ENCODE assay signal across 20 cellular contexts in the genomic region with DNA sequence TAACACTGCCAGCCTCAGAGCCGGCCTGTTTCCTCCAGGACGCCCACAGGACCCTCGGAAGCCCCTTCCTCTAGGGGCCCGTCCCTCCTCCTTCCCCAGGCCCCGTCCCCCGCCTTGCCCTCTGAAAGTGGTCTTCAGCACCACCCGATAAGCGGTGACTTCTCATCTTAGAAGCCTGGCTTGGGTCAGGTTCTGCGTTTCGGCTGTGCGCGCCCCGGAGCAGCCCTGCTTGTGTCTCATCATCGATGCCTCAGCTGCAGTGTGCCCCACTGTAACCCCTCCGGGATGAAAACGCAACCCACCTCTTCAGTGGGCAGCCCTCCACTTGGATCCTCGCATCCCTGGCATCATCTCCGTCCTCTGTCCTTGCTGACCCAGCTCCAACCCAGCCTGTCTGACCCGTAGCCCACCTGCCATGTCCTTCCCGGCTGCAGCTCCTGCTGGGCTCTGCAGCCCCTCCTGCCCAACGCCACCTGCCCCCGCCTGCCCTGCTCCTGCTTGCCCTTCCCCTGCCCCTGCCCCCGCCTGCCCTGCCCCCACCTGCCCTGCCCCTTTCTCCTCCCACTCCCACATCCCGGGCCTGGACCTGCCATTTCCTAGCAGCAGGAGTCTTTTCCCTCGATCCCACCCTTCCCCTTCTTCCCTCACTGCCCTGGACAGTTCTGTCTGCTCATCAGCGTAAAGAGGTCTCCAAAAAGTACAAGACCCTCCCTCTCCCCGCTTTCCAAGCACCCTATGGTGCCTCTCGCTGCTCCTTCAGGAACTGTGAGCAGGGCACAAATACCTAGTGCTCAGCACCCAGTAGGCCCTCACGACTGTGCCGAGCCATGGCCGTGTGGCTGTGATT.
DNase-seq lines count a peak whose midpoint lies in the region; ATAC-seq, FAIRE-seq and TF ChIP-seq lines count a peak whose summit lies in the region.
"Had no signal": no experiment of that assay in that cellular context is flagged by ENCODE, and none has a peak within 500 bp of the region (broad histone marks: within the 10 kb centered on the region; RNA-seq: fewer than 3 reads in every experiment).

No MANE protein-coding gene starts in this region.

- ATAC-seq in left cardiac atrium: no peak
- ATAC-seq in heart right ventricle: no peak
- no peak for ATAC-seq in RWPE2 (ENCODE audit: low read depth)
- no peak for ATAC-seq in stimulated activated naive B cell treated with anti-CD40 and anti-IgM and Interleukin-4, amounts not matched to agents 10 μg/mL and 1 μg/mL and 100 μg/mL, for 72 hours (replicated peaks)
- ATAC-seq in HG03175 (IDR thresholded peaks at IDR 0.05; ENCODE audit: unreplicated experiment): no peak
- ATAC-seq: naive thymus-derived CD8-positive, alpha-beta T cell had no signal

- no peak overlapping the region for H3K4me3 ChIP-seq in heart right ventricle
- H3K4me3 ChIP-seq in RWPE2 (ENCODE audit: severe bottlenecking): no peak overlapping the region
- no peak overlapping the region for H3K4me3 ChIP-seq in endodermal cell (ENCODE audit: low read length)
- H3K4me3 ChIP-seq: ascending aorta, lung, skin epidermis had no signal

- no peaks in the 10 kb centered on the region for H3K9me3 Mint-ChIP-seq in endodermal cell
- H3K9me3 Mint-ChIP-seq in stimulated activated naive B cell treated with anti-CD40 and anti-IgM and Interleukin-4, amounts not matched to agents 10 μg/mL and 1 μg/mL and 100 μg/mL, for 72 hours: peaks cover 0 to 1% of the 10 kb centered on the region in 2 donors
- H3K9me3 Mint-ChIP-seq in mesothelial cell of epicardium: no peaks in the 10 kb centered on the region
- H3K9me3 Mint-ChIP-seq: naive thymus-derived CD8-positive, alpha-beta T cell; T-helper 1 cell treated with Interleukin-12 subunit alpha and Interleukin-12 subunit beta and Interleukin-4 antibody, amounts not matched to agents 30 μg/mL and 1 μg/mL, for 36 hours had no signal

- H3K27ac ChIP-seq in heart right ventricle: no peak overlapping the region
- no peak overlapping the region for H3K27ac ChIP-seq in RWPE2 (ENCODE audit: poor library complexity, severe bottlenecking)
- no peak overlapping the region for H3K27ac ChIP-seq in endodermal cell (ENCODE audit: low read depth, low read length)
- H3K27ac ChIP-seq: ascending aorta, skin epidermis had no signal

- TF ChIP-seq CTCF in heart right ventricle (IDR thresholded peaks at IDR 0.05) (no peak), RWPE2 (IDR thresholded peaks at IDR 0.05; ENCODE audit: poor library complexity, severe bottlenecking) (no peak), endodermal cell (conservative IDR thresholded peaks at IDR 0.05) (no peak), mesothelial cell of epicardium (IDR thresholded peaks at IDR 0.05; ENCODE audit: unreplicated experiment) (no peak)

- peaks cover 0 to 18% (median 1%) of the 10 kb centered on the region in 9 donors for H3K4me1 ChIP-seq in heart right ventricle
- no peaks in the 10 kb centered on the region for H3K4me1 ChIP-seq in RWPE2 (ENCODE audit: insufficient read depth, poor library complexity, severe bottlenecking)
- no peaks in the 10 kb centered on the region for H3K4me1 ChIP-seq in endodermal cell (ENCODE audit: control insufficient read depth, insufficient read depth, low read length)
- H3K4me1 ChIP-seq: ascending aorta had no signal

- H3K36me3 Mint-ChIP-seq in endodermal cell (ENCODE audit: low read depth): peaks cover 42% of the 10 kb centered on the region
- H3K36me3 Mint-ChIP-seq in stimulated activated naive B cell treated with anti-CD40 and anti-IgM and Interleukin-4, amounts not matched to agents 10 μg/mL and 1 μg/mL and 100 μg/mL, for 72 hours: peaks cover 54 to 71% of the 10 kb centered on the region in 2 donors
- H3K36me3 Mint-ChIP-seq in mesothelial cell of epicardium: peaks cover 24% of the 10 kb centered on the region

- DNase-seq in left cardiac atrium: peak; percentile 6
- DNase-seq in heart right ventricle: no peak
- DNase-seq in RWPE2 (ENCODE audit: low spot score): peak; percentile 55
- DNase-seq in endodermal cell: peak; percentile 46
- DNase-seq in stimulated activated naive B cell treated with anti-CD40 and anti-IgM and Interleukin-4, amounts not matched to agents 10 μg/mL and 1 μg/mL and 100 μg/mL, for 72 hours: no peak
- no peak for DNase-seq in mesothelial cell of epicardium (ENCODE audit: low spot score in 2 of 2, unreplicated experiment in 2 of 2)
- no peak for DNase-seq in RCC 7860 (ENCODE audit: low spot score)
- DNase-seq: activated CD4-positive, CD25-positive, alpha-beta regulatory T cell; KG1; NCI-H1092; NCI-H2081; NCI-H524; SIG-M5 had no signal

- intact Hi-C loops in left cardiac atrium (cut with DNase I): loop anchor here in 1 of 2 donors (10.0 kb wide), 1 partner anchor 86 kb away; no protein-coding TSS in a partner anchor
- intact Hi-C loops in heart right ventricle (cut with DNase I): no loop called here

- FAIRE-seq in RCC 7860 (lab: Jason Lieb, UNC): no peak
- FAIRE-seq: H54 had no signal

- no peak overlapping the region for H3K9ac ChIP-seq in endodermal cell (ENCODE audit: extremely low read depth, low read length, poor library complexity, severe bottlenecking)

- no peak overlapping the region for H3K4me3 Mint-ChIP-seq in endodermal cell
- H3K4me3 Mint-ChIP-seq in stimulated activated naive B cell treated with anti-CD40 and anti-IgM and Interleukin-4, amounts not matched to agents 10 μg/mL and 1 μg/mL and 100 μg/mL, for 72 hours: peak overlapping the region in 1 of 2 donors; percentile 21
- no peak overlapping the region for H3K4me3 Mint-ChIP-seq in mesothelial cell of epicardium

- H3K27ac Mint-ChIP-seq in endodermal cell (peak overlapping the region; percentile 58), mesothelial cell of epicardium (no peak overlapping the region)
- peak overlapping the region; percentile 89 for H3K27ac Mint-ChIP-seq in stimulated activated naive B cell treated with anti-CD40 and anti-IgM and Interleukin-4, amounts not matched to agents 10 μg/mL and 1 μg/mL and 100 μg/mL, for 72 hours

- WGBS in heart right ventricle, 2 donors: 93 to 94% methylated on average over 31 of the region's 31 CpGs
- 90 to 93% methylated on average over 25 to 30 of the region's 31 CpGs for WGBS in endodermal cell (ENCODE audit: insufficient coverage in 1 of 2, insufficient read length in 1 of 2), 2 experiments

- H3K9me3 ChIP-seq in heart right ventricle (no peaks in the 10 kb centered on the region), RWPE2 (ENCODE audit: severe bottlenecking) (no peaks in the 10 kb centered on the region), endodermal cell (ENCODE audit: control insufficient read depth, low read length) (no peaks in the 10 kb centered on the region)
- H3K9me3 ChIP-seq: ascending aorta had no signal

- H3K36me3 ChIP-seq in heart right ventricle (peaks cover 0 to 54% (median 14%) of the 10 kb centered on the region in 9 donors), RWPE2 (ENCODE audit: low read depth) (peaks cover 32% of the 10 kb centered on the region), endodermal cell (ENCODE audit: control insufficient read depth, insufficient read depth, low read length) (peaks cover 22% of the 10 kb centered on the region)

- H3K27me3 ChIP-seq in heart right ventricle (no peaks in the 10 kb centered on the region), RWPE2 (ENCODE audit: insufficient read depth, poor library complexity, severe bottlenecking) (no peaks in the 10 kb centered on the region), endodermal cell (ENCODE audit: control insufficient read depth, insufficient read depth, low read length, poor library complexity, severe bottlenecking) (no peaks in the 10 kb centered on the region)
- H3K27me3 ChIP-seq: ascending aorta had no signal

- H3K27me3 Mint-ChIP-seq in endodermal cell (ENCODE audit: insufficient read depth) (no peaks in the 10 kb centered on the region), mesothelial cell of epicardium (ENCODE audit: low read depth) (no peaks in the 10 kb centered on the region)
- no peaks in the 10 kb centered on the region for H3K27me3 Mint-ChIP-seq in stimulated activated naive B cell treated with anti-CD40 and anti-IgM and Interleukin-4, amounts not matched to agents 10 μg/mL and 1 μg/mL and 100 μg/mL, for 72 hours
- H3K27me3 Mint-ChIP-seq: naive thymus-derived CD8-positive, alpha-beta T cell had no signal

- H3K4me1 Mint-ChIP-seq in endodermal cell (no peaks in the 10 kb centered on the region), mesothelial cell of epicardium (no peaks in the 10 kb centered on the region)
- H3K4me1 Mint-ChIP-seq in stimulated activated naive B cell treated with anti-CD40 and anti-IgM and Interleukin-4, amounts not matched to agents 10 μg/mL and 1 μg/mL and 100 μg/mL, for 72 hours: peaks cover 27 to 29% of the 10 kb centered on the region in 2 donors

Comparison
In these comparisons a context has a peak if more than half of its experiments do, and no peak if none do; other contexts are left out.
1. DNase-seq: peak in left cardiac atrium (single experiment), RWPE2 (single experiment) and endodermal cell (single experiment); none in heart right ventricle (0 of 2), stimulated activated naive B cell treated with anti-CD40 and anti-IgM and Interleukin-4, amounts not matched to agents 10 μg/mL and 1 μg/mL and 100 μg/mL, for 72 hours (single experiment), mesothelial cell of epicardium (0 of 2) and RCC 7860 (single experiment).